Comparison of ENCODE assay signal across 9 cellular contexts in the genomic region with DNA sequence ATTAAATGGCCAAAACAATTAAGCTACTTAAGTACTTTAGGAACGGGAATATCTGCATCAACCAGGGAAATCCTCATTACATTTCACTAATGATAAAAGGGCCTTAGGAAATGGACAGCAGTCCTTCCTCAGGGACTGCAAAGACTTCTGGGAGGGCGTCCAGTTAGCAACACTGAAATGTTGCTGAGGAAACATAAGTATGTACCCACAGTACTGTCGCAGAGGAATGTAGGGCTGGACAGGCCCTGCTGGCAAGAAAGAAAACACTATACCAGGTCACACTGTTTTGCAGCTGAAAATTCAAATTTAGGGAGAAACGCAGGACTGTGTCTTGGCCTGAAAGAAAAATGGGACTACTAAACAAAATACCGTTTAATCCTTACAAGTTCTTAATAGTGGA. TPM values are rescaled to one million over a fixed set of nuclear protein-coding genes. Genes with fewer than 3 reads are reported as not detected.
A peak's percentile ranks its signal among the peaks of the same experiment; 100 is the strongest.
DNase-seq lines count a peak whose midpoint lies in the region; ATAC-seq and TF ChIP-seq lines count a peak whose summit lies in the region.
"Had no signal": no experiment of that assay in that cellular context is flagged by ENCODE, and none has a peak within 500 bp of the region (broad histone marks: within the 10 kb centered on the region; RNA-seq: fewer than 3 reads in every experiment).

No MANE protein-coding gene starts in this region.

- peaks cover 11% of the 10 kb centered on the region; the same call in 2 of the 3 replicates for H3K4me1 Mint-ChIP-seq in GM23338
- peaks cover 70% of the 10 kb centered on the region for H3K4me1 Mint-ChIP-seq in activated B cell treated with CpG ODN at 0.5 μM for 24 hours
- H3K4me1 Mint-ChIP-seq in glutamatergic neuron (ENCODE audit: low read depth, unreplicated experiment): peaks cover 23% of the 10 kb centered on the region

- in situ Hi-C loops in gastrocnemius medialis (cut with MboI; ENCODE audit: low sequenced_read_pairs in 4 of 4): no loop called here

- H3F3A ChIP-seq in GM23338 (replicated peaks; ENCODE audit: low read depth): peaks cover 7% of the 10 kb centered on the region; the same call in 1 of the 2 replicates

- H3K9me3 ChIP-seq in gastrocnemius medialis: no peaks in the 10 kb centered on the region

- H3K4me3 Mint-ChIP-seq in GM23338 (peak overlapping the region; percentile 97), activated B cell treated with CpG ODN at 0.5 μM for 24 hours (peak overlapping the region; percentile 95), glutamatergic neuron (ENCODE audit: unreplicated experiment) (peak overlapping the region; percentile 98)

- peaks cover 14% of the 10 kb centered on the region for H3K27me3 Mint-ChIP-seq in GM23338 (ENCODE audit: insufficient read depth, low read depth, poor library complexity)
- H3K27me3 Mint-ChIP-seq in activated B cell treated with CpG ODN at 0.5 μM for 24 hours: no peaks in the 10 kb centered on the region
- H3K27me3 Mint-ChIP-seq in glutamatergic neuron (ENCODE audit: unreplicated experiment): peaks cover 10% of the 10 kb centered on the region

- POLR2A ChIA-PET in activated B cell treated with CpG ODN at 0.5 μM for 24 hours (lab: Charles Lee): interaction anchor here (1.0 to 4.0 kb wide), 2 partner anchors 9 to 209 kb away, joined by 3 to 22 read pairs; a partner anchor contains a TSS

- CTCF ChIA-PET in activated B cell treated with CpG ODN at 0.5 μM for 24 hours (lab: Charles Lee): interaction anchor here (1.2 kb wide), 1 partner anchor 13 kb away, joined by 4 read pairs; no protein-coding TSS in a partner anchor

- DNase-seq in GM23338 (ENCODE audit: low spot score): no peak
- no peak for DNase-seq in activated B cell treated with CpG ODN at 0.5 μM for 24 hours
- DNase-seq in glutamatergic neuron: no peak
- no peak for DNase-seq in gastrocnemius medialis
- no peak for DNase-seq in stimulated activated CD4-positive, alpha-beta T cell treated with anti-CD3 and anti-CD28 coated beads, Interleukin-15, amount 100 ng/mL, for 24 hours
- DNase-seq: NCI-H2227 treated with DMSO at 0.1 percent for 48 hours had no signal

- H3K4me3 ChIP-seq in GM23338 (peak overlapping the region; percentile 84), gastrocnemius medialis (peak overlapping the region; percentile 71 to 93 (median 89))

- TF ChIP-seq CTCF in GM23338 (conservative IDR thresholded peaks at IDR 0.05; ENCODE audit: low read depth in 2 of 2) (no peak), activated B cell treated with CpG ODN at 0.5 μM for 24 hours (IDR thresholded peaks at IDR 0.05) (no peak), glutamatergic neuron (IDR thresholded peaks at IDR 0.05; ENCODE audit: partially characterized antibody, unreplicated experiment) (no peak), gastrocnemius medialis (IDR thresholded peaks at IDR 0.05 in 4 of 5, conservative IDR thresholded peaks at IDR 0.05 in 1 of 5) (no peak)

- H4K20me1 ChIP-seq in GM23338 (replicated peaks; ENCODE audit: insufficient read depth): no peaks in the 10 kb centered on the region

- H3K79me2 ChIP-seq in GM23338 (replicated peaks; ENCODE audit: insufficient read depth): peaks cover 58% of the 10 kb centered on the region

- no peak overlapping the region for H2AFZ ChIP-seq in GM23338

- no peak for TF ChIP-seq POLR2A in gastrocnemius medialis (IDR thresholded peaks at IDR 0.05)

- H3K4me2 ChIP-seq in GM23338: peak overlapping the region; percentile 94

- H3K27me3 ChIP-seq in GM23338 (ENCODE audit: insufficient read depth): no peaks in the 10 kb centered on the region
- H3K27me3 ChIP-seq in gastrocnemius medialis: no peaks in the 10 kb centered on the region

- H3K27ac ChIP-seq in GM23338 (ENCODE audit: low read depth): peak overlapping the region; percentile 65; the same call in 1 of the 2 replicates
- peak overlapping the region; percentile 91 to 97 (median 94) for H3K27ac ChIP-seq in gastrocnemius medialis

- no peaks in the 10 kb centered on the region; the same call in 1 of the 2 replicates for H3K4me1 ChIP-seq in GM23338 (ENCODE audit: insufficient read depth)
- peaks cover 21 to 36% of the 10 kb centered on the region in 2 donors for H3K4me1 ChIP-seq in gastrocnemius medialis

- H3K27ac Mint-ChIP-seq in GM23338 (no peak overlapping the region; the same call in 1 of the 2 replicates), activated B cell treated with CpG ODN at 0.5 μM for 24 hours (peak overlapping the region; percentile 96), glutamatergic neuron (ENCODE audit: unreplicated experiment) (peak overlapping the region; percentile 2)

- H3K9me3 Mint-ChIP-seq in GM23338: no peaks in the 10 kb centered on the region
- H3K9me3 Mint-ChIP-seq in activated B cell treated with CpG ODN at 0.5 μM for 24 hours: no peaks in the 10 kb centered on the region
- peaks cover 9% of the 10 kb centered on the region for H3K9me3 Mint-ChIP-seq in glutamatergic neuron (ENCODE audit: unreplicated experiment)

- intact Hi-C loops in activated B cell treated with CpG ODN at 0.5 μM for 24 hours (cut with micrococcal nuclease) (loop anchor here (5.0 kb wide), 1 partner anchor 915 kb away; a partner anchor contains a TSS), gastrocnemius medialis (cut with DNase I; ENCODE audit: low total_unique reads) (no loop called here)

- H3K9me2 ChIP-seq in GM23338 (ENCODE audit: insufficient read depth): no peaks in the 10 kb centered on the region

- H3K36me3 Mint-ChIP-seq in GM23338 (ENCODE audit: low read depth) (peaks cover 5% of the 10 kb centered on the region), activated B cell treated with CpG ODN at 0.5 μM for 24 hours (ENCODE audit: low read depth) (peaks cover 63% of the 10 kb centered on the region), glutamatergic neuron (ENCODE audit: unreplicated experiment) (no peaks in the 10 kb centered on the region)

- ATAC-seq in GM23338: no peak
- ATAC-seq in activated B cell treated with CpG ODN at 0.5 μM for 24 hours (ENCODE audit: low read depth): no peak
- ATAC-seq in gastrocnemius medialis: no peak
- no peak for ATAC-seq in HG03025 (IDR thresholded peaks at IDR 0.05; ENCODE audit: low FRiP score, unreplicated experiment)
- no peak for ATAC-seq in HG03457 (IDR thresholded peaks at IDR 0.05; ENCODE audit: unreplicated experiment)
- ATAC-seq in GM18873 (IDR thresholded peaks at IDR 0.05; ENCODE audit: low FRiP score, unreplicated experiment): no peak

- peaks cover 8% of the 10 kb centered on the region; the same call in 1 of the 2 replicates for H3K36me3 ChIP-seq in GM23338 (ENCODE audit: insufficient read depth)
- peaks cover 0 to 11% of the 10 kb centered on the region in 2 donors for H3K36me3 ChIP-seq in gastrocnemius medialis

TF ChIP-seq in GM23338, 12 proteins besides CTCF, POLR2A, EP300 and RAD21:
- TF ChIP-seq, protein P1, sequence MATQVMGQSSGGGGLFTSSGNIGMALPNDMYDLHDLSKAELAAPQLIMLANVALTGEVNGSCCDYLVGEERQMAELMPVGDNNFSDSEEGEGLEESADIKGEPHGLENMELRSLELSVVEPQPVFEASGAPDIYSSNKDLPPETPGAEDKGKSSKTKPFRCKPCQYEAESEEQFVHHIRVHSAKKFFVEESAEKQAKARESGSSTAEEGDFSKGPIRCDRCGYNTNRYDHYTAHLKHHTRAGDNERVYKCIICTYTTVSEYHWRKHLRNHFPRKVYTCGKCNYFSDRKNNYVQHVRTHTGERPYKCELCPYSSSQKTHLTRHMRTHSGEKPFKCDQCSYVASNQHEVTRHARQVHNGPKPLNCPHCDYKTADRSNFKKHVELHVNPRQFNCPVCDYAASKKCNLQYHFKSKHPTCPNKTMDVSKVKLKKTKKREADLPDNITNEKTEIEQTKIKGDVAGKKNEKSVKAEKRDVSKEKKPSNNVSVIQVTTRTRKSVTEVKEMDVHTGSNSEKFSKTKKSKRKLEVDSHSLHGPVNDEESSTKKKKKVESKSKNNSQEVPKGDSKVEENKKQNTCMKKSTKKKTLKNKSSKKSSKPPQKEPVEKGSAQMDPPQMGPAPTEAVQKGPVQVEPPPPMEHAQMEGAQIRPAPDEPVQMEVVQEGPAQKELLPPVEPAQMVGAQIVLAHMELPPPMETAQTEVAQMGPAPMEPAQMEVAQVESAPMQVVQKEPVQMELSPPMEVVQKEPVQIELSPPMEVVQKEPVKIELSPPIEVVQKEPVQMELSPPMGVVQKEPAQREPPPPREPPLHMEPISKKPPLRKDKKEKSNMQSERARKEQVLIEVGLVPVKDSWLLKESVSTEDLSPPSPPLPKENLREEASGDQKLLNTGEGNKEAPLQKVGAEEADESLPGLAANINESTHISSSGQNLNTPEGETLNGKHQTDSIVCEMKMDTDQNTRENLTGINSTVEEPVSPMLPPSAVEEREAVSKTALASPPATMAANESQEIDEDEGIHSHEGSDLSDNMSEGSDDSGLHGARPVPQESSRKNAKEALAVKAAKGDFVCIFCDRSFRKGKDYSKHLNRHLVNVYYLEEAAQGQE (IDR thresholded peaks at IDR 0.05; ENCODE audit: unreplicated experiment): no peak
- TF ChIP-seq EZH2phosphoT487 (IDR thresholded peaks at IDR 0.05; ENCODE audit: unreplicated experiment): no peak
- no peak for TF ChIP-seq STAT1 (IDR thresholded peaks at IDR 0.05; ENCODE audit: unreplicated experiment)
- no peak for TF ChIP-seq POLR2AphosphoS5 (IDR thresholded peaks at IDR 0.05; ENCODE audit: low read depth)
- TF ChIP-seq EZH2 (IDR thresholded peaks at IDR 0.05; ENCODE audit: low read depth, unreplicated experiment): no peak
- no peak for TF ChIP-seq NANOG (IDR thresholded peaks at IDR 0.05; ENCODE audit: borderline replicate concordance)

RNA-seq across cellular contexts. Expression of a gene that starts 1.3 kb away (rescaled TPM):
- total RNA-seq in GM23338 (2014; rRNA removed; shearing (Covaris generic)): 61.4 and 67.4 TPM in 2 replicates
- polyA plus RNA-seq in GM23338 (2016; fragmentation: Nextera tagmentation; extraction: Ambion mirVana): 28.6 and 37.7 TPM in 2 replicates
- total RNA-seq in activated B cell treated with CpG ODN at 0.5 μM for 24 hours (25.5 and 25.7 TPM in 2 replicates), glutamatergic neuron (ENCODE audit: unreplicated experiment) (35.7 TPM), gastrocnemius medialis (10 to 100 TPM; 18.7 to 30.3 (median 24.4) TPM)

RNA-seq across cellular contexts. Expression of a gene that starts 37.7 kb away (rescaled TPM):
- 329 and 363 TPM in 2 replicates for total RNA-seq in GM23338 (2014; rRNA removed; shearing (Covaris generic))
- 285 and 300 TPM in 2 replicates for polyA plus RNA-seq in GM23338 (2016; fragmentation: Nextera tagmentation; extraction: Ambion mirVana)
- total RNA-seq in activated B cell treated with CpG ODN at 0.5 μM for 24 hours (158 and 164 TPM in 2 replicates), glutamatergic neuron (ENCODE audit: unreplicated experiment) (132 TPM), gastrocnemius medialis (100 to 1,000 TPM; 412 to 611 (median 495) TPM)
